Comparison of ENCODE assay signal across 23 cellular contexts in the genomic region with DNA sequence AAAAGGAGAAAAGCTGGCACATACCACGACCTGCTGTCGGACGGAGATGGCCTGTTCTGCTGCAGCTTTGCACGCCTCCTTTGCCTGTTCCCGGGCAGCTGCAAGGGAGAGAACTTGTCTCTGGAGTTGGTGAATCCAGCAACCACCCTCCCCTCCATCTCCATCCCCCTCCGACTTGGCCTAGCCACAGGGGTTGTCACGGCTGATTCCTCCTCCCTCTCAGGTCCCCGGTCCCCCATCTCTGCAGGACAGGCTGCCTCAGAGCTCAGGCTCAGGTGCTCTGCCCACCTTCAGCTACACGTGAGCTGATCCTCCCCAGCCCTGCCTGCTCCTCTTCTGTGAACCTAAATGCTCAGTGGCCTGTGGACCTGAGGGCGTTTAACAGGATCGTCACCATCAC. TPM values are rescaled to one million over a fixed set of nuclear protein-coding genes. Genes with fewer than 3 reads are reported as not detected.
A peak's percentile ranks its signal among the peaks of the same experiment; 100 is the strongest.
DNase-seq lines count a peak whose midpoint lies in the region; ATAC-seq and TF ChIP-seq lines count a peak whose summit lies in the region.
"Had no signal": no experiment of that assay in that cellular context is flagged by ENCODE, and none has a peak within 500 bp of the region (broad histone marks: within the 10 kb centered on the region; RNA-seq: fewer than 3 reads in every experiment).

No MANE protein-coding gene starts in this region.

- no peaks in the 10 kb centered on the region for H3K79me2 ChIP-seq in PC-3 (ENCODE audit: low read length)

- no peaks in the 10 kb centered on the region for H3K27me3 ChIP-seq in PC-3 (ENCODE audit: low read length)
- H3K27me3 ChIP-seq in sigmoid colon = no peaks in the 10 kb centered on the region
- H3K27me3 ChIP-seq: ascending aorta, Peyer's patch had no signal

- H3K9me3 ChIP-seq in PC-3 (ENCODE audit: low read length) (no peaks in the 10 kb centered on the region), sigmoid colon (no peaks in the 10 kb centered on the region)
- H3K9me3 ChIP-seq: A549, ascending aorta, Peyer's patch had no signal

- TSS peak; percentile 26 for BruUV-seq in PC-3 (replicated peaks; lab: Mats Ljungman, UMichigan)

- no peaks in the 10 kb centered on the region for H3K4me1 ChIP-seq in PC-3 (ENCODE audit: insufficient read depth, low read length)
- H3K4me1 ChIP-seq in sigmoid colon = no peaks in the 10 kb centered on the region
- H3K4me1 ChIP-seq: A549, ascending aorta, Peyer's patch had no signal

- POLR2A ChIA-PET in activated CD4-positive, alpha-beta T cell treated with anti-CD3 and anti-CD28 coated beads for 36 hours (lab: Charles Lee) = interaction anchor here (1.2 kb wide), 1 partner anchor 11 kb away, joined by 3 read pairs; the partner anchor contains the start of gene SRM
- POLR2A ChIA-PET in PC-3 (lab: Charles Lee; ENCODE audit: unreplicated experiment) = no interaction called here

- H3K9me3 Mint-ChIP-seq in activated CD4-positive, alpha-beta T cell treated with anti-CD3 and anti-CD28 coated beads for 36 hours (ENCODE audit: low read depth) = no peaks in the 10 kb centered on the region
- no peaks in the 10 kb centered on the region for H3K9me3 Mint-ChIP-seq in activated CD4-positive, alpha-beta T cell treated with anti-CD3 and anti-CD28 coated beads, Interleukin-2, amount 10 ng/mL, durations not matched to agents 24 days and 14 days
- H3K9me3 Mint-ChIP-seq in natural killer cell treated with Interleukin-12 subunit alpha and Interleukin-12 subunit beta and Interleukin-15 and Interleukin-18, amount 100 ng/mL, for 72 hours = no peaks in the 10 kb centered on the region
- H3K9me3 Mint-ChIP-seq: neural crest cell had no signal

- H4K20me1 ChIP-seq in PC-3 (ENCODE audit: low read length) = no peaks in the 10 kb centered on the region

- H3F3A ChIP-seq in PC-3 (ENCODE audit: low read length, unreplicated experiment) = no peaks in the 10 kb centered on the region

- no peak for TF ChIP-seq EP300 in sigmoid colon (IDR thresholded peaks at IDR 0.05)

- H3K4me1 Mint-ChIP-seq in activated CD4-positive, alpha-beta T cell treated with anti-CD3 and anti-CD28 coated beads for 36 hours = peaks cover 9% of the 10 kb centered on the region
- peaks cover 3% of the 10 kb centered on the region for H3K4me1 Mint-ChIP-seq in activated CD4-positive, alpha-beta T cell treated with anti-CD3 and anti-CD28 coated beads, Interleukin-2, amount 10 ng/mL, durations not matched to agents 24 days and 14 days
- no peaks in the 10 kb centered on the region for H3K4me1 Mint-ChIP-seq in natural killer cell treated with Interleukin-12 subunit alpha and Interleukin-12 subunit beta and Interleukin-15 and Interleukin-18, amount 100 ng/mL, for 72 hours (ENCODE audit: low read depth in 2 of 2)

- H3K27ac ChIP-seq in PC-3 (ENCODE audit: low read length) = no peak overlapping the region
- H3K27ac ChIP-seq in caudate nucleus (ENCODE audit: low read depth, low read length) = peak overlapping the region; percentile 60
- H3K27ac ChIP-seq in sigmoid colon = no peak overlapping the region
- H3K27ac ChIP-seq: A549, ascending aorta, Peyer's patch had no signal

- H3K9me2 ChIP-seq in PC-3 (replicated peaks; ENCODE audit: low read length) = no peaks in the 10 kb centered on the region

- 73 to 89% methylated on average over 11 of the region's 11 CpGs for WGBS in sigmoid colon, 2 donors

- H3K4me3 Mint-ChIP-seq in activated CD4-positive, alpha-beta T cell treated with anti-CD3 and anti-CD28 coated beads for 36 hours = no peak overlapping the region
- H3K4me3 Mint-ChIP-seq in activated CD4-positive, alpha-beta T cell treated with anti-CD3 and anti-CD28 coated beads, Interleukin-2, amount 10 ng/mL, durations not matched to agents 24 days and 14 days = no peak overlapping the region
- H3K4me3 Mint-ChIP-seq in natural killer cell treated with Interleukin-12 subunit alpha and Interleukin-12 subunit beta and Interleukin-15 and Interleukin-18, amount 100 ng/mL, for 72 hours = no peak overlapping the region
- H3K4me3 Mint-ChIP-seq: B cell, neural crest cell had no signal

- H3K9ac ChIP-seq in PC-3 (ENCODE audit: low read length) = no peak overlapping the region

- H3K36me3 ChIP-seq in PC-3 (ENCODE audit: low read depth, low read length) (peaks cover 61% of the 10 kb centered on the region), sigmoid colon (peaks cover 52 to 100% (median 81%) of the 10 kb centered on the region in 4 donors)

- intact Hi-C loops in activated CD4-positive, alpha-beta T cell treated with anti-CD3 and anti-CD28 coated beads for 36 hours (cut with DNase I, micrococcal nuclease) = no loop called here
- intact Hi-C loops in activated CD4-positive, alpha-beta T cell treated with anti-CD3 and anti-CD28 coated beads, Interleukin-2, amount 10 ng/mL, durations not matched to agents 24 days and 14 days (cut with micrococcal nuclease) = no loop called here
- intact Hi-C loops in PC-3 (cut with micrococcal nuclease) = no loop called here
- intact Hi-C loops in sigmoid colon (cut with DNase I) = no loop called here

- H2AFZ ChIP-seq in PC-3 (ENCODE audit: low read length) = no peak overlapping the region

- TF ChIP-seq POLR2A in sigmoid colon (IDR thresholded peaks at IDR 0.05) = no peak

- CTCF ChIA-PET in activated CD4-positive, alpha-beta T cell treated with anti-CD3 and anti-CD28 coated beads for 36 hours (lab: Charles Lee) = interaction anchor here (0.8 to 2.8 kb wide), 5 partner anchors 9 to 138 kb away, joined by 3 to 14 read pairs (median 6); no protein-coding TSS in a partner anchor
- CTCF ChIA-PET in PC-3 (lab: Charles Lee) = no interaction called here

- TF ChIP-seq CTCF in PC-3 (conservative IDR thresholded peaks at IDR 0.05; ENCODE audit: low read depth, low read length) (no peak), sigmoid colon (IDR thresholded peaks at IDR 0.05) (no peak)

- ATAC-seq in activated CD4-positive, alpha-beta T cell treated with anti-CD3 and anti-CD28 coated beads for 36 hours = no peak
- ATAC-seq in PC-3 = no peak
- no peak for ATAC-seq in natural killer cell treated with Interleukin-12 subunit alpha and Interleukin-12 subunit beta and Interleukin-15 and Interleukin-18, amount 100 ng/mL, for 72 hours
- ATAC-seq: A549 had no signal

- no peak for DNase-seq in activated CD4-positive, alpha-beta T cell treated with anti-CD3 and anti-CD28 coated beads for 36 hours
- DNase-seq in activated CD4-positive, alpha-beta T cell treated with anti-CD3 and anti-CD28 coated beads, Interleukin-2, amount 10 ng/mL, durations not matched to agents 24 days and 14 days = no peak
- no peak for DNase-seq in PC-3
- DNase-seq in caudate nucleus (lab: John Stamatoyannopoulos, UW) = no peak
- DNase-seq in sigmoid colon = peak; percentile 11
- DNase-seq in AG20443 (ENCODE audit: low spot score) = no peak
- no peak for DNase-seq in natural killer cell treated with Interleukin-12 subunit alpha and Interleukin-12 subunit beta and Interleukin-15 and Interleukin-18, amount 100 ng/mL, for 72 hours (ENCODE audit: low spot score)
- DNase-seq in OCI-M1 (lab: John Stamatoyannopoulos, UW) = no peak
- DNase-seq: activated naive CD4-positive, alpha-beta T cell treated with anti-CD3 and anti-CD28 coated beads, Interleukin-2, amount 50 U/mL, for 16 hours; activated T-cell treated with anti-CD3 and anti-CD28 coated beads for 4 hours; GDM1; IMR-90; NCI-H1105 treated with DMSO at 0.1 percent for 48 hours; NCI-H524; NK-92 treated with Interleukin-12 subunit alpha and Interleukin-12 subunit beta, amount 100 ng/mL, for 24 hours; T-helper 2 cell had no signal

- H3K27ac Mint-ChIP-seq in activated CD4-positive, alpha-beta T cell treated with anti-CD3 and anti-CD28 coated beads for 36 hours = peak overlapping the region; percentile 1
- no peak overlapping the region for H3K27ac Mint-ChIP-seq in activated CD4-positive, alpha-beta T cell treated with anti-CD3 and anti-CD28 coated beads, Interleukin-2, amount 10 ng/mL, durations not matched to agents 24 days and 14 days
- no peak overlapping the region for H3K27ac Mint-ChIP-seq in natural killer cell treated with Interleukin-12 subunit alpha and Interleukin-12 subunit beta and Interleukin-15 and Interleukin-18, amount 100 ng/mL, for 72 hours
- H3K27ac Mint-ChIP-seq: B cell had no signal

- no peaks in the 10 kb centered on the region for H3K27me3 Mint-ChIP-seq in activated CD4-positive, alpha-beta T cell treated with anti-CD3 and anti-CD28 coated beads for 36 hours
- H3K27me3 Mint-ChIP-seq in activated CD4-positive, alpha-beta T cell treated with anti-CD3 and anti-CD28 coated beads, Interleukin-2, amount 10 ng/mL, durations not matched to agents 24 days and 14 days = no peaks in the 10 kb centered on the region
- no peaks in the 10 kb centered on the region for H3K27me3 Mint-ChIP-seq in natural killer cell treated with Interleukin-12 subunit alpha and Interleukin-12 subunit beta and Interleukin-15 and Interleukin-18, amount 100 ng/mL, for 72 hours
- H3K27me3 Mint-ChIP-seq: B cell had no signal

- H3K4me3 ChIP-seq in PC-3 (ENCODE audit: low read length) (no peak overlapping the region), sigmoid colon (no peak overlapping the region)
- H3K4me3 ChIP-seq: A549, ascending aorta, lung, Peyer's patch had no signal

- no peak overlapping the region for H3K4me2 ChIP-seq in PC-3 (ENCODE audit: low read length)
- H3K4me2 ChIP-seq: A549 had no signal

- H3K36me3 Mint-ChIP-seq in activated CD4-positive, alpha-beta T cell treated with anti-CD3 and anti-CD28 coated beads for 36 hours (ENCODE audit: low read depth) = peaks cover 63% of the 10 kb centered on the region
- H3K36me3 Mint-ChIP-seq in activated CD4-positive, alpha-beta T cell treated with anti-CD3 and anti-CD28 coated beads, Interleukin-2, amount 10 ng/mL, durations not matched to agents 24 days and 14 days (ENCODE audit: low read depth) = peaks cover 56% of the 10 kb centered on the region
- peaks cover 29% of the 10 kb centered on the region for H3K36me3 Mint-ChIP-seq in natural killer cell treated with Interleukin-12 subunit alpha and Interleukin-12 subunit beta and Interleukin-15 and Interleukin-18, amount 100 ng/mL, for 72 hours

RNA-seq across cellular contexts. Expression of gene SRM, which starts 11.1 kb away (rescaled TPM):
- 100 to 1,000 TPM; 180 to 242 TPM for total RNA-seq in activated CD4-positive, alpha-beta T cell treated with anti-CD3 and anti-CD28 coated beads for 36 hours
- 334 and 346 TPM in 2 replicates for total RNA-seq in activated CD4-positive, alpha-beta T cell treated with anti-CD3 and anti-CD28 coated beads, Interleukin-2, amount 10 ng/mL, durations not matched to agents 24 days and 14 days
- total RNA-seq in PC-3 (2014; rRNA removed) (151 and 290 TPM in 2 replicates), sigmoid colon (10 to 100 TPM; 27.2 to 32.1 (median 30.0) TPM)
- polyA plus RNA-seq in sigmoid colon = 10 to 100 TPM; 17.8 to 77.1 (median 25.8) TPM
- 100 to 1,000 TPM in 1 of 2 donors, 10 to 100 TPM in 1; 98.2 to 209 TPM for total RNA-seq in natural killer cell treated with Interleukin-12 subunit alpha and Interleukin-12 subunit beta and Interleukin-15 and Interleukin-18, amount 100 ng/mL, for 72 hours

RNA-seq across cellular contexts. Expression of gene MASP2, which starts 23.8 kb away (rescaled TPM):
- total RNA-seq in activated CD4-positive, alpha-beta T cell treated with anti-CD3 and anti-CD28 coated beads for 36 hours = not detected
- 0.14 and 0.28 TPM in 2 replicates for total RNA-seq in activated CD4-positive, alpha-beta T cell treated with anti-CD3 and anti-CD28 coated beads, Interleukin-2, amount 10 ng/mL, durations not matched to agents 24 days and 14 days
- total RNA-seq in PC-3 (2014; rRNA removed) (0.26 and 0.92 TPM in 2 replicates), sigmoid colon (not detected)
- under 1 TPM in 1 of 3 donors, not detected in 2; 0.03 TPM for polyA plus RNA-seq in sigmoid colon
- total RNA-seq in natural killer cell treated with Interleukin-12 subunit alpha and Interleukin-12 subunit beta and Interleukin-15 and Interleukin-18, amount 100 ng/mL, for 72 hours = under 1 TPM; 0.31 to 0.33 TPM
- total RNA-seq: ascending aorta, B cell, IMR-90, lung, neural crest cell, Peyer's patch, subcutaneous adipose tissue had no signal

RNA-seq across cellular contexts. Expression of gene EXOSC10, which starts 28.8 kb away (rescaled TPM):
- 10 to 100 TPM; 74.3 to 89.6 TPM for total RNA-seq in activated CD4-positive, alpha-beta T cell treated with anti-CD3 and anti-CD28 coated beads for 36 hours
- total RNA-seq in activated CD4-positive, alpha-beta T cell treated with anti-CD3 and anti-CD28 coated beads, Interleukin-2, amount 10 ng/mL, durations not matched to agents 24 days and 14 days = 93.0 and 98.1 TPM in 2 replicates
- 95.9 and 96.3 TPM in 2 replicates for total RNA-seq in PC-3 (2014; rRNA removed)
- total RNA-seq in sigmoid colon = 10 to 100 TPM; 33.5 to 53.7 (median 40.1) TPM
- 10 to 100 TPM; 18.6 to 39.0 (median 19.9) TPM for polyA plus RNA-seq in sigmoid colon
- total RNA-seq in natural killer cell treated with Interleukin-12 subunit alpha and Interleukin-12 subunit beta and Interleukin-15 and Interleukin-18, amount 100 ng/mL, for 72 hours = 100 to 1,000 TPM in 1 of 2 donors, 10 to 100 TPM in 1; 69.6 to 120 TPM

RNA-seq across cellular contexts. Expression of gene TARDBP, which starts 58.4 kb away (rescaled TPM):
- total RNA-seq in activated CD4-positive, alpha-beta T cell treated with anti-CD3 and anti-CD28 coated beads for 36 hours = 100 to 1,000 TPM; 180 to 190 TPM
- total RNA-seq in activated CD4-positive, alpha-beta T cell treated with anti-CD3 and anti-CD28 coated beads, Interleukin-2, amount 10 ng/mL, durations not matched to agents 24 days and 14 days = 211 and 224 TPM in 2 replicates
- total RNA-seq in PC-3 (2014; rRNA removed) = 78.5 and 102 TPM in 2 replicates
- 100 to 1,000 TPM in 3 of 4 donors, 10 to 100 TPM in 1; 68.6 to 158 (median 125) TPM for total RNA-seq in sigmoid colon
- polyA plus RNA-seq in sigmoid colon = 100 to 1,000 TPM; 108 to 158 (median 123) TPM
- total RNA-seq in natural killer cell treated with Interleukin-12 subunit alpha and Interleukin-12 subunit beta and Interleukin-15 and Interleukin-18, amount 100 ng/mL, for 72 hours = 100 to 1,000 TPM; 147 to 226 TPM
